ENCODE assay signal across 8 cellular contexts in the genomic region with DNA sequence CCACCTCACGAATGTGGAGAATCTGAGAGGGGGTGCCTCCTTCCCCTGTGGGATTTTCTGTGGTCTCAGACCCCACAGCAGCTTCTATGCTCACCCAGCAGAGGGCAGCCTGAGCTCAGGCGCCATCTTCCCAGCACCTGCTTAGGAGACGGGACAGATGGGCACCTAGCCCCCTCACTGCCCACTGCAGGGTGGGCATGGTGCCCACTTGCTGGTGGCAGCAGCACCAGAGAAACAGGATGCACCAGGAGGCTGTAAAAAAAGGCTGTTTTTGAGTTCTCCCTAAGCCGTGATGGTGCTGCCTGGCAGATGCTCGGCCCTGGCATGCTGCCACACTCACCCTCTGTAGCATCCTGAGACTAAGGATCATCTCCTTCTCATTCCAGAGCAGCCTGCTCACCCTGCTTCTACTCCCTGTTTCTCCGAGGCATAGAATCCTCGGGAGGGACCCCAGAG.
A peak's percentile ranks its signal among the peaks of the same experiment; 100 is the strongest.
DNase-seq lines count a peak whose midpoint lies in the region; ATAC-seq lines count a peak whose summit lies in the region.

No MANE protein-coding gene starts in this region.

- no peaks in the 10 kb centered on the region for H3K9me3 Mint-ChIP-seq in central memory CD8-positive, alpha-beta T cell

- H3K36me3 Mint-ChIP-seq in central memory CD8-positive, alpha-beta T cell (ENCODE audit: insufficient read depth) = peaks cover 15% of the 10 kb centered on the region

- peak overlapping the region; percentile 60 for H3K27ac ChIP-seq in layer of hippocampus (ENCODE audit: low read depth, low read length)

- H3K4me1 Mint-ChIP-seq in central memory CD8-positive, alpha-beta T cell = peaks cover 68% of the 10 kb centered on the region

- no peaks in the 10 kb centered on the region for H3K27me3 Mint-ChIP-seq in central memory CD8-positive, alpha-beta T cell

- peak; percentile 57 to 65 for ATAC-seq in activated CD4-positive, CD25-positive, alpha-beta regulatory T cell treated with anti-CD3 and anti-CD28 coated beads, Interleukin-2, amount 50 U/mL, for 24 hours
- peak; percentile 31 for ATAC-seq in central memory CD8-positive, alpha-beta T cell (replicated peaks; ENCODE audit: extremely low read depth, poor library complexity, severe bottlenecking)
- ATAC-seq in GM21825 (IDR thresholded peaks at IDR 0.05; ENCODE audit: unreplicated experiment) = no peak

- H3K27me3 ChIP-seq in layer of hippocampus (ENCODE audit: control insufficient read depth, insufficient read depth, low read length) = no peaks in the 10 kb centered on the region

- H3K4me3 Mint-ChIP-seq in central memory CD8-positive, alpha-beta T cell = peak overlapping the region; percentile 71

- DNase-seq in Ammon's horn (ENCODE audit: low spot score) = peak; percentile 86
- DNase-seq in GM19240 (ENCODE audit: insufficient read length, low spot score) = peak; percentile 34
- DNase-seq in NCI-H2029 (lab: John Stamatoyannopoulos, UW) = peak; percentile 14
- peak; percentile 34 to 47 for DNase-seq in central memory CD8-positive, alpha-beta T cell (ENCODE audit: low spot score in 2 of 2)
- peak; percentile 61 to 67 for DNase-seq in stimulated activated CD4-positive, alpha-beta T cell treated with anti-CD3 and anti-CD28 coated beads, Interleukin-2, amount 100 ng/mL, for 24 hours

- peak overlapping the region; percentile 25 for H3K27ac Mint-ChIP-seq in central memory CD8-positive, alpha-beta T cell (ENCODE audit: low read depth)

Comparison
In these comparisons a context has a peak if more than half of its experiments do, and no peak if none do; other contexts are left out.
1. DNase-seq: peak in every context shown above with its lines; median percentile 86 in Ammon's horn; 64 in stimulated activated CD4-positive, alpha-beta T cell treated with anti-CD3 and anti-CD28 coated beads, Interleukin-2, amount 100 ng/mL, for 24 hours; 40 in central memory CD8-positive, alpha-beta T cell; 34 in GM19240; 14 in NCI-H2029.